1 cellular context compared by ENCODE assay signal in the genomic region with DNA sequence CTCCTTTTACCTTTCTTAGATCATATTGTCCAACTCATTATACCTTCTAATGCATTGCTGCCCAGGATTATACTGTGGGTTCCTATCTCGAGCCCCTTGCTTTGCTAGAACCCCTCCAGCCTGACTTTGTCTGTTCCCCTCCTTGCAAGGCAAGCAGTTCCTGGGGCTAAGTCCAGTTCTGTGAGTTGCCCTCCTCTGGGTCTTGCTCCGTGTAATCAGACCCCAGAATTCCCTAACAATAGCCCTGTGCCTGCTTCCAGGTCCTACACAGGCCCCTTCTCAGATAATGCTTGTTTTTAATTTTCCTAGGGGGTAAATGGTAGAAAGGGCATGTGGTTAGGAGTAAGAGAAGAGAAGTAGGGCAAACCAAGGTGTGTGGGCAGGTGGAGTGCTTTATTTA.
TF ChIP-seq lines count a peak whose summit lies in the region.

No MANE protein-coding gene starts in this region.

TF ChIP-seq in HCT116, 20 proteins besides CTCF, POLR2A, EP300 and RAD21:
- TF ChIP-seq YY1 (IDR thresholded peaks at IDR 0.05; ENCODE audit: extremely low read depth, insufficient replicate concordance, low read depth, low read length), result no peak
- no peak for TF ChIP-seq POLR2AphosphoS5 (IDR thresholded peaks at IDR 0.05; ENCODE audit: low read depth, low read length)
- TF ChIP-seq, protein P1, sequence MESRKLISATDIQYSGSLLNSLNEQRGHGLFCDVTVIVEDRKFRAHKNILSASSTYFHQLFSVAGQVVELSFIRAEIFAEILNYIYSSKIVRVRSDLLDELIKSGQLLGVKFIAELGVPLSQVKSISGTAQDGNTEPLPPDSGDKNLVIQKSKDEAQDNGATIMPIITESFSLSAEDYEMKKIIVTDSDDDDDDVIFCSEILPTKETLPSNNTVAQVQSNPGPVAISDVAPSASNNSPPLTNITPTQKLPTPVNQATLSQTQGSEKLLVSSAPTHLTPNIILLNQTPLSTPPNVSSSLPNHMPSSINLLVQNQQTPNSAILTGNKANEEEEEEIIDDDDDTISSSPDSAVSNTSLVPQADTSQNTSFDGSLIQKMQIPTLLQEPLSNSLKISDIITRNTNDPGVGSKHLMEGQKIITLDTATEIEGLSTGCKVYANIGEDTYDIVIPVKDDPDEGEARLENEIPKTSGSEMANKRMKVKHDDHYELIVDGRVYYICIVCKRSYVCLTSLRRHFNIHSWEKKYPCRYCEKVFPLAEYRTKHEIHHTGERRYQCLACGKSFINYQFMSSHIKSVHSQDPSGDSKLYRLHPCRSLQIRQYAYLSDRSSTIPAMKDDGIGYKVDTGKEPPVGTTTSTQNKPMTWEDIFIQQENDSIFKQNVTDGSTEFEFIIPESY (IDR thresholded peaks at IDR 0.05; ENCODE audit: extremely low read depth, insufficient replicate concordance, low read length), result no peak
- no peak for TF ChIP-seq CBX3 (IDR thresholded peaks at IDR 0.05; ENCODE audit: low read depth)
- TF ChIP-seq SRF (IDR thresholded peaks at IDR 0.05; ENCODE audit: low read depth), result no peak
- TF ChIP-seq EZH2 (IDR thresholded peaks at IDR 0.05), result no peak
- no peak for TF ChIP-seq EGR1 (IDR thresholded peaks at IDR 0.05; ENCODE audit: low read depth)
- TF ChIP-seq FOSL1 (IDR thresholded peaks at IDR 0.05; ENCODE audit: low read depth), result no peak
- TF ChIP-seq, protein P2, sequence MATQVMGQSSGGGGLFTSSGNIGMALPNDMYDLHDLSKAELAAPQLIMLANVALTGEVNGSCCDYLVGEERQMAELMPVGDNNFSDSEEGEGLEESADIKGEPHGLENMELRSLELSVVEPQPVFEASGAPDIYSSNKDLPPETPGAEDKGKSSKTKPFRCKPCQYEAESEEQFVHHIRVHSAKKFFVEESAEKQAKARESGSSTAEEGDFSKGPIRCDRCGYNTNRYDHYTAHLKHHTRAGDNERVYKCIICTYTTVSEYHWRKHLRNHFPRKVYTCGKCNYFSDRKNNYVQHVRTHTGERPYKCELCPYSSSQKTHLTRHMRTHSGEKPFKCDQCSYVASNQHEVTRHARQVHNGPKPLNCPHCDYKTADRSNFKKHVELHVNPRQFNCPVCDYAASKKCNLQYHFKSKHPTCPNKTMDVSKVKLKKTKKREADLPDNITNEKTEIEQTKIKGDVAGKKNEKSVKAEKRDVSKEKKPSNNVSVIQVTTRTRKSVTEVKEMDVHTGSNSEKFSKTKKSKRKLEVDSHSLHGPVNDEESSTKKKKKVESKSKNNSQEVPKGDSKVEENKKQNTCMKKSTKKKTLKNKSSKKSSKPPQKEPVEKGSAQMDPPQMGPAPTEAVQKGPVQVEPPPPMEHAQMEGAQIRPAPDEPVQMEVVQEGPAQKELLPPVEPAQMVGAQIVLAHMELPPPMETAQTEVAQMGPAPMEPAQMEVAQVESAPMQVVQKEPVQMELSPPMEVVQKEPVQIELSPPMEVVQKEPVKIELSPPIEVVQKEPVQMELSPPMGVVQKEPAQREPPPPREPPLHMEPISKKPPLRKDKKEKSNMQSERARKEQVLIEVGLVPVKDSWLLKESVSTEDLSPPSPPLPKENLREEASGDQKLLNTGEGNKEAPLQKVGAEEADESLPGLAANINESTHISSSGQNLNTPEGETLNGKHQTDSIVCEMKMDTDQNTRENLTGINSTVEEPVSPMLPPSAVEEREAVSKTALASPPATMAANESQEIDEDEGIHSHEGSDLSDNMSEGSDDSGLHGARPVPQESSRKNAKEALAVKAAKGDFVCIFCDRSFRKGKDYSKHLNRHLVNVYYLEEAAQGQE (IDR thresholded peaks at IDR 0.05; ENCODE audit: low read depth), result no peak
- TF ChIP-seq, protein P3, sequence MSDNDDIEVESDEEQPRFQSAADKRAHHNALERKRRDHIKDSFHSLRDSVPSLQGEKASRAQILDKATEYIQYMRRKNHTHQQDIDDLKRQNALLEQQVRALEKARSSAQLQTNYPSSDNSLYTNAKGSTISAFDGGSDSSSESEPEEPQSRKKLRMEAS (IDR thresholded peaks at IDR 0.05), result no peak
- no peak for TF ChIP-seq ELF1 (IDR thresholded peaks at IDR 0.05; ENCODE audit: borderline replicate concordance, low read depth)
- no peak for TF ChIP-seq EZH2phosphoT487 (IDR thresholded peaks at IDR 0.05; ENCODE audit: borderline replicate concordance)
- TF ChIP-seq CEBPB (IDR thresholded peaks at IDR 0.05; ENCODE audit: low read depth), result no peak
- TF ChIP-seq, protein P4, sequence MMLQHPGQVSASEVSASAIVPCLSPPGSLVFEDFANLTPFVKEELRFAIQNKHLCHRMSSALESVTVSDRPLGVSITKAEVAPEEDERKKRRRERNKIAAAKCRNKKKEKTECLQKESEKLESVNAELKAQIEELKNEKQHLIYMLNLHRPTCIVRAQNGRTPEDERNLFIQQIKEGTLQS (IDR thresholded peaks at IDR 0.05), result no peak
- TF ChIP-seq ZNF274 (IDR thresholded peaks at IDR 0.05; ENCODE audit: low read depth, low read length), result no peak
- no peak for TF ChIP-seq TCF7L2 (IDR thresholded peaks at IDR 0.05; ENCODE audit: borderline replicate concordance, extremely low read depth, insufficient read depth, insufficient read length)
- TF ChIP-seq SP1 (IDR thresholded peaks at IDR 0.05; ENCODE audit: low read depth), result no peak
- TF ChIP-seq ZFX (IDR thresholded peaks at IDR 0.05), result no peak
- no peak for TF ChIP-seq JUND (IDR thresholded peaks at IDR 0.05)
